ENCODE assay signal across 18 cellular contexts in genomic region chr5:160699301-160699700, GRCh38.
"Had no signal": no experiment of that assay in that cellular context is flagged by ENCODE, and none has a peak within 500 bp of the region (broad histone marks: within the 10 kb centered on the region; RNA-seq: fewer than 3 reads in every experiment).

No MANE protein-coding gene starts in this region.

- H3K9me3 ChIP-seq: thyroid gland had no signal

- H3K27me3 ChIP-seq: dorsolateral prefrontal cortex, esophagus squamous epithelium, heart left ventricle, stomach, thyroid gland had no signal

- H3K4me3 Mint-ChIP-seq: activated CD4-positive, alpha-beta memory T cell treated with anti-CD3 and anti-CD28 coated beads, Interleukin-2, amount 10 ng/mL, durations not matched to agents 7 days and 5 days; activated CD4-positive, alpha-beta T cell treated with anti-CD3 and anti-CD28 coated beads for 36 hours; activated naive CD8-positive, alpha-beta T cell treated with anti-CD3 and anti-CD28 coated beads for 36 hours; natural killer cell treated with Interleukin-12 subunit alpha and Interleukin-12 subunit beta and Interleukin-15 and Interleukin-18, amount 100 ng/mL, for 72 hours had no signal

- H3K4me1 Mint-ChIP-seq: activated CD4-positive, alpha-beta memory T cell treated with anti-CD3 and anti-CD28 coated beads, Interleukin-2, amount 10 ng/mL, durations not matched to agents 7 days and 5 days; activated CD4-positive, alpha-beta T cell treated with anti-CD3 and anti-CD28 coated beads for 36 hours; activated naive CD8-positive, alpha-beta T cell treated with anti-CD3 and anti-CD28 coated beads for 36 hours had no signal

- H3K4me1 ChIP-seq: thyroid gland had no signal

- H3K4me3 ChIP-seq: dorsolateral prefrontal cortex, esophagus squamous epithelium, heart left ventricle, stomach, thyroid gland had no signal

- H3K36me3 Mint-ChIP-seq: activated naive CD8-positive, alpha-beta T cell treated with anti-CD3 and anti-CD28 coated beads for 36 hours; natural killer cell treated with Interleukin-12 subunit alpha and Interleukin-12 subunit beta and Interleukin-15 and Interleukin-18, amount 100 ng/mL, for 72 hours had no signal

- H3K9me3 Mint-ChIP-seq: activated CD4-positive, alpha-beta memory T cell treated with anti-CD3 and anti-CD28 coated beads, Interleukin-2, amount 10 ng/mL, durations not matched to agents 7 days and 5 days; activated naive CD8-positive, alpha-beta T cell treated with anti-CD3 and anti-CD28 coated beads for 36 hours; natural killer cell treated with Interleukin-12 subunit alpha and Interleukin-12 subunit beta and Interleukin-15 and Interleukin-18, amount 100 ng/mL, for 72 hours had no signal

- H3K27ac ChIP-seq: esophagus squamous epithelium, heart left ventricle, thyroid gland, VCaP had no signal

- H3K36me3 ChIP-seq: esophagus squamous epithelium, heart left ventricle, stomach, thyroid gland had no signal

- DNase-seq: activated CD4-positive, alpha-beta memory T cell treated with anti-CD3 and anti-CD28 coated beads, Interleukin-2, amount 10 ng/mL, durations not matched to agents 7 days and 5 days; activated CD4-positive, alpha-beta T cell treated with anti-CD3 and anti-CD28 coated beads for 36 hours; activated gamma-delta T cell; activated naive CD8-positive, alpha-beta T cell treated with anti-CD3 and anti-CD28 coated beads for 36 hours; activated T-cell treated with anti-CD3 and anti-CD28 coated beads, Interleukin-2, amount 50 U/mL, for 48 hours; anterior cingulate cortex; cerebellar nuclear complex; dorsolateral prefrontal cortex; esophagus squamous epithelium; foreskin fibroblast; heart left ventricle; islet precursor cell; retina; stomach; T-helper 1 cell; thyroid gland had no signal

- H3K27ac Mint-ChIP-seq: activated CD4-positive, alpha-beta memory T cell treated with anti-CD3 and anti-CD28 coated beads, Interleukin-2, amount 10 ng/mL, durations not matched to agents 7 days and 5 days; activated CD4-positive, alpha-beta T cell treated with anti-CD3 and anti-CD28 coated beads for 36 hours; activated naive CD8-positive, alpha-beta T cell treated with anti-CD3 and anti-CD28 coated beads for 36 hours had no signal
